ENCODE assay signal across 8 cellular contexts in the genomic region with DNA sequence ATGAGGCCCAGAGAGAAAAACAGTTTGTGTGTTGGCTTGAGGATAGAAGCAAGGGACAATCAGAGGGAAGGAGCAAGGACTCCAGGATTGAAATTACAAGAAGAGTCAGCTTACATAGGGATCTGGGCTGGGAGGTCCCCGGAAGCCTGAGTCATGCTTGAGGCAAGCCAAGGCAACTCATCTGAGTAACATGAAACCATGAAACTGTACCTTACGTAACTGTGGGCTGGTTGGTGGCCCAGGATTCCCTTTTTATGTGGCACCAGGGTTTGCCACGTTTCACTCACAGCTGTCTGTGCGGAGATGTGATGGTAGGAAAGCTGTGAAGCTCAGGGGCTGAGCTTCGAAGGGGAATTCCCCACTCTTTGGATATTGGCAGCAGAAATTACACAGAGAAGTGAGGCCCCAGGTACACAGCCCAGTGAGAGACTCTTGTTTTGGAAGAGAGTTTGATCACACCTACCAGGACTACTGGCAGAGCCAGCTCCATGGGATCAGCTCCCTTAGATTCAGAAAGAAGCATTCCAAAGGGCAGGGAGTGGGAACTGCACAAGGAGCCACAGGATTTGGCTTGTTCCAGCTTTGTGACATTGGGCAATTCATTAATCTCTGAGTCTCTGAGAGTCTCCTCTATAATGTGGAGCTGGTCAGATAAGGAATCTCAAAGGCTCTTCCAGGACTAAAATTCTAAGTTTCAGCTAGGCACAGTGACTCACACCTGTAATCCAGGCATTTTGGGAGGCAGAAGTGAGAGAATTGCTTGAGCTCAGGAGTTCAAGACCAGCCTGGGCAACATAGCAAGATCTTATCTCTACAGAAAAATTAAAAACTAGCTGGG. TPM values are rescaled to one million over a fixed set of nuclear protein-coding genes. Genes with fewer than 3 reads are reported as not detected.
DNase-seq lines count a peak whose midpoint lies in the region; ATAC-seq and TF ChIP-seq lines count a peak whose summit lies in the region.

No MANE protein-coding gene starts in this region.

- TF ChIP-seq CTCF in GM10248 (IDR thresholded peaks at IDR 0.05; ENCODE audit: control extremely low read depth, extremely low read depth, low read depth, missing control alignments), result no peak
- TF ChIP-seq CTCF in activated CD8-positive, alpha-beta T cell treated with anti-CD3 and anti-CD28 coated beads for 36 hours (IDR thresholded peaks at IDR 0.05), result no peak
- TF ChIP-seq CTCF in fibroblast of lung (conservative IDR thresholded peaks at IDR 0.05 in 1 of 2, IDR thresholded peaks at IDR 0.05 in 1 of 2; ENCODE audit: low read depth in 1 of 2, low read length in 2 of 2), result no peak

- H3K4me3 ChIP-seq in fibroblast of lung (replicated peaks in 1 of 4; ENCODE audit: control extremely low read depth in 1 of 4, insufficient read depth in 1 of 4, low read depth in 3 of 4, low read length in 4 of 4) (no peak overlapping the region), H7 (ENCODE audit: insufficient read depth, low read depth, low read length) (no peak overlapping the region)

- POLR2A ChIA-PET in GM10248 (lab: Yijun Ruan, JAX), result no interaction called here
- POLR2A ChIA-PET in activated CD8-positive, alpha-beta T cell treated with anti-CD3 and anti-CD28 coated beads for 36 hours (lab: Charles Lee), result no interaction called here

- intact Hi-C loops in activated CD8-positive, alpha-beta T cell treated with anti-CD3 and anti-CD28 coated beads for 36 hours (cut with micrococcal nuclease), result no loop called here

- no peaks in the 10 kb centered on the region for H3K36me3 ChIP-seq in fibroblast of lung (ENCODE audit: control insufficient read depth, insufficient read depth, low read length)
- H3K36me3 ChIP-seq in H7 (replicated peaks; ENCODE audit: control insufficient read depth, insufficient read depth, low read length), result no peaks in the 10 kb centered on the region

- no peaks in the 10 kb centered on the region for H3K79me2 ChIP-seq in fibroblast of lung (ENCODE audit: control insufficient read depth, insufficient read depth, low read length)

- DNase-seq in GM10248 (ENCODE audit: extremely low spot score) (peak; percentile 34), NCI-H1436 (lab: John Stamatoyannopoulos, UW) (peak; percentile 42), fibroblast of lung (ENCODE audit: low read depth in 2 of 2) (peak; percentile 88 to 90), smooth muscle cell of the brain vasculature (ENCODE audit: low read depth, low spot score) (peak; percentile 36), H7 (no peak)
- DNase-seq in activated CD8-positive, alpha-beta T cell treated with anti-CD3 and anti-CD28 coated beads for 36 hours, result peak; percentile 87

- no peak overlapping the region for H3K4me2 ChIP-seq in fibroblast of lung (ENCODE audit: extremely low read depth, insufficient read depth, low read length)

- no peaks in the 10 kb centered on the region for H3K27me3 ChIP-seq in fibroblast of lung (ENCODE audit: control insufficient read depth, insufficient read depth, low read length)
- no peaks in the 10 kb centered on the region; the same call in 1 of the 2 replicates for H3K27me3 ChIP-seq in H7 (ENCODE audit: control insufficient read depth, insufficient read depth, low read length)

- H3K27ac ChIP-seq in fibroblast of lung (ENCODE audit: insufficient read depth, low read length), result no peak overlapping the region

- no peak overlapping the region for H2AFZ ChIP-seq in fibroblast of lung (ENCODE audit: low read length)

- H3K9me3 ChIP-seq in fibroblast of lung (ENCODE audit: control insufficient read depth, insufficient read depth, low read depth, low read length), result no peaks in the 10 kb centered on the region

- CTCF ChIA-PET in GM10248 (lab: Yijun Ruan, JAX), result interaction anchor here (1.2 to 2.5 kb wide), 4 partner anchors 31 to 80 kb away, joined by 3 to 11 read pairs (median 5); no protein-coding TSS in a partner anchor
- CTCF ChIA-PET in activated CD8-positive, alpha-beta T cell treated with anti-CD3 and anti-CD28 coated beads for 36 hours (lab: Charles Lee), result interaction anchor here (0.8 to 2.6 kb wide), 6 partner anchors 10 to 385 kb away, joined by 3 to 9 read pairs (median 3); no protein-coding TSS in a partner anchor

- H3K27me3 Mint-ChIP-seq in activated CD8-positive, alpha-beta T cell treated with anti-CD3 and anti-CD28 coated beads for 36 hours, result peaks cover 41% of the 10 kb centered on the region

- H3K4me1 ChIP-seq in fibroblast of lung (ENCODE audit: control insufficient read depth, extremely low read depth, insufficient read depth, low read length), result no peaks in the 10 kb centered on the region

- no peak overlapping the region for H3K9ac ChIP-seq in fibroblast of lung (ENCODE audit: insufficient read depth, low read length)

- H4K20me1 ChIP-seq in fibroblast of lung (ENCODE audit: control insufficient read depth, extremely low read depth, insufficient read depth, low read length), result no peaks in the 10 kb centered on the region

- H3K4me1 Mint-ChIP-seq in activated CD8-positive, alpha-beta T cell treated with anti-CD3 and anti-CD28 coated beads for 36 hours (ENCODE audit: low read depth), result peaks cover 17% of the 10 kb centered on the region

- H3K4me3 Mint-ChIP-seq in activated CD8-positive, alpha-beta T cell treated with anti-CD3 and anti-CD28 coated beads for 36 hours, result no peak overlapping the region

- no peak overlapping the region for H3K27ac Mint-ChIP-seq in activated CD8-positive, alpha-beta T cell treated with anti-CD3 and anti-CD28 coated beads for 36 hours

- H3K9me3 Mint-ChIP-seq in activated CD8-positive, alpha-beta T cell treated with anti-CD3 and anti-CD28 coated beads for 36 hours, result no peaks in the 10 kb centered on the region

- peak; percentile 95 for ATAC-seq in activated CD8-positive, alpha-beta T cell treated with anti-CD3 and anti-CD28 coated beads for 36 hours
- ATAC-seq in HG03520 (IDR thresholded peaks at IDR 0.05; ENCODE audit: unreplicated experiment) (no peak), GM18873 (IDR thresholded peaks at IDR 0.05; ENCODE audit: low FRiP score, unreplicated experiment) (no peak)

- no peaks in the 10 kb centered on the region for H3K36me3 Mint-ChIP-seq in activated CD8-positive, alpha-beta T cell treated with anti-CD3 and anti-CD28 coated beads for 36 hours (ENCODE audit: low read depth)

RNA-seq across cellular contexts. Expression of a gene that starts 7.8 kb away (rescaled TPM):
- not detected for total RNA-seq in activated CD8-positive, alpha-beta T cell treated with anti-CD3 and anti-CD28 coated beads for 36 hours
- total RNA-seq in fibroblast of lung, result not detected in 2 replicates
- polyA plus RNA-seq in fibroblast of lung, result not detected in 2 replicates
- not detected in 2 replicates for polyA plus RNA-seq in fibroblast of lung (2012)
- polyA minus RNA-seq in fibroblast of lung (ENCODE audit: low replicate concordance), result not detected in 2 replicates
- not detected in 2 replicates for total RNA-seq in H7 (2014; rRNA removed; shearing (Covaris generic))
